ENCODE assay signal across 1 cellular context in the genomic region with DNA sequence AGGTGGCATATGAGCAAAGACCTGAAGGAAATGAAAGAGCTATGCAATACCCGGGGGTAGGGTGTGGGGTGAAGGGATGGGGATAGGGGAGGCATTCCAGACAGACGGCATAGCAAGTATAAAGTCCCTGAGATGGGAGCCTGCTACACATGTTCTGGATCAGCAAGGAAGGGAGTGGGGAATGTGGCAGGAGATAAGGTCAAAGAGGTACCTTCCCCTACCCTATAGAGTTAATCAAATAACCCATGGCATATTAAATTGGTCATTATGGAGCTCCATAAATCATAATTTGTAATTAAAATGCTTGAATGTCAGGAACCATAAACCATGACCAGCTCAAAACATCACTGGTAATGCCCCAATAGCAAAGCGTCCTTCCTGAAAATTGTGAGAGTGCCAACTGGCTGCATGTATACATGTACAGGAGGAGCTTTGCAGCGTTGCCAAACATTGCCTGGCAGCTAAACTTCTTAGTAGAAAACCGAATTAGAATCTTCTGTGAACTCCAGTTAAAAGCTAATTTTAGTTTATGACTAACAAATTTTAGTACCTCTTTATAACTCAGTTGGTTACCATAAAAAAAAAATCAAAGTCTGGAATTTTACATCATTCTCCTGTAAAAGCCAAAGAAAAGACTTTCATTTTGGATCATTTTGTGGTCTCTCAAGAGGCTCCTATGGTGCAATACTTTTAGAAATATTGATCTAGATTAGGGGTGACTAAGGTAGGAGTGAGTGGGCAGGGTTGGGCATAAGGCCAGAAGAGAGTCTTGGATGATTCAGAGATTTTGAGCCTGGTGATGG.
TF ChIP-seq lines count a peak whose summit lies in the region.

No MANE protein-coding gene starts in this region.

TF ChIP-seq in K562, 482 proteins besides CTCF, POLR2A, EP300 and RAD21:
- TF ChIP-seq, protein P1, sequence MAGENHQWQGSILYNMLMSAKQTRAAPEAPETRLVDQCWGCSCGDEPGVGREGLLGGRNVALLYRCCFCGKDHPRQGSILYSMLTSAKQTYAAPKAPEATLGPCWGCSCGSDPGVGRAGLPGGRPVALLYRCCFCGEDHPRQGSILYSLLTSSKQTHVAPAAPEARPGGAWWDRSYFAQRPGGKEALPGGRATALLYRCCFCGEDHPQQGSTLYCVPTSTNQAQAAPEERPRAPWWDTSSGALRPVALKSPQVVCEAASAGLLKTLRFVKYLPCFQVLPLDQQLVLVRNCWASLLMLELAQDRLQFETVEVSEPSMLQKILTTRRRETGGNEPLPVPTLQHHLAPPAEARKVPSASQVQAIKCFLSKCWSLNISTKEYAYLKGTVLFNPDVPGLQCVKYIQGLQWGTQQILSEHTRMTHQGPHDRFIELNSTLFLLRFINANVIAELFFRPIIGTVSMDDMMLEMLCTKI (IDR thresholded peaks at IDR 0.05; ENCODE audit: partially characterized antibody) = no peak
- TF ChIP-seq, protein P2, sequence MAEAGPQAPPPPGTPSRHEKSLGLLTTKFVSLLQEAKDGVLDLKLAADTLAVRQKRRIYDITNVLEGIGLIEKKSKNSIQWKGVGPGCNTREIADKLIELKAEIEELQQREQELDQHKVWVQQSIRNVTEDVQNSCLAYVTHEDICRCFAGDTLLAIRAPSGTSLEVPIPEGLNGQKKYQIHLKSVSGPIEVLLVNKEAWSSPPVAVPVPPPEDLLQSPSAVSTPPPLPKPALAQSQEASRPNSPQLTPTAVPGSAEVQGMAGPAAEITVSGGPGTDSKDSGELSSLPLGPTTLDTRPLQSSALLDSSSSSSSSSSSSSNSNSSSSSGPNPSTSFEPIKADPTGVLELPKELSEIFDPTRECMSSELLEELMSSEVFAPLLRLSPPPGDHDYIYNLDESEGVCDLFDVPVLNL (CRISPR knock-in tag; IDR thresholded peaks at IDR 0.05; ENCODE audit: low read depth) = no peak
- TF ChIP-seq JUND (IDR thresholded peaks at IDR 0.05; ENCODE audit: borderline replicate concordance, low read depth, low read length) (0 out of 2 replicates have a peak, but pooled peaks have one; percentile 26), JUND (tag; IDR thresholded peaks at IDR 0.05; ENCODE audit: borderline replicate concordance, low read depth, low read length) (no peak), ZNF212 (CRISPR knock-in tag; IDR thresholded peaks at IDR 0.05) (no peak), ZNF354B (CRISPR knock-in tag; IDR thresholded peaks at IDR 0.05) (no peak), FOS (IDR thresholded peaks at IDR 0.05; ENCODE audit: extremely low read depth, insufficient read length) (no peak), SMARCA4 (IDR thresholded peaks at IDR 0.05) (peak; percentile 42; the same call in 1 of the 2 replicates), SAFB (IDR thresholded peaks at IDR 0.05; ENCODE audit: borderline replicate concordance, low read depth, low read length) (no peak), DDX20 (tag; IDR thresholded peaks at IDR 0.05; ENCODE audit: low read depth) (no peak), NFE2 (IDR thresholded peaks at IDR 0.05; ENCODE audit: low read depth) (peak; percentile 31; the same call in 1 of the 2 replicates), ZNF263 (CRISPR knock-in tag; IDR thresholded peaks at IDR 0.05; ENCODE audit: borderline replicate concordance) (no peak), CCNT2 (IDR thresholded peaks at IDR 0.05; ENCODE audit: borderline replicate concordance, extremely low read depth, insufficient read length, low read depth, low read length) (peak; percentile 35), NFIC (IDR thresholded peaks at IDR 0.05) (peak; percentile 83), ETV5 (CRISPR knock-in tag; IDR thresholded peaks at IDR 0.05; ENCODE audit: low read depth) (no peak), GABPA (tag; conservative IDR thresholded peaks at IDR 0.05; ENCODE audit: low read depth) (no peak), CBFA2T3 (IDR thresholded peaks at IDR 0.05) (peak; percentile 29; the same call in 1 of the 2 replicates), MCM7 (IDR thresholded peaks at IDR 0.05) (no peak), SMARCE1 (IDR thresholded peaks at IDR 0.05) (0 out of 2 replicates have a peak, but pooled peaks have one; percentile 20), CEBPG (CRISPR knock-in tag; IDR thresholded peaks at IDR 0.05) (no peak), CEBPG (tag; conservative IDR thresholded peaks at IDR 0.05 in 1 of 2, IDR thresholded peaks at IDR 0.05 in 1 of 2) (peak; percentile 74 to 83), NFRKB (IDR thresholded peaks at IDR 0.05; ENCODE audit: low read depth) (no peak), CEBPB (tag; IDR thresholded peaks at IDR 0.05) (peak; percentile 64), EGR1 (conservative IDR thresholded peaks at IDR 0.05) (peak; percentile 69), E2F3 (CRISPR knock-in tag; IDR thresholded peaks at IDR 0.05) (no peak), FOSL1 (tag; conservative IDR thresholded peaks at IDR 0.05) (peak; percentile 92), ARID1B (IDR thresholded peaks at IDR 0.05) (peak; percentile 39; the same call in 1 of the 2 replicates), ZNF133 (CRISPR knock-in tag; IDR thresholded peaks at IDR 0.05) (no peak), ZNF174 (CRISPR knock-in tag; IDR thresholded peaks at IDR 0.05) (no peak), CC2D1A (IDR thresholded peaks at IDR 0.05) (no peak), SRSF1 (IDR thresholded peaks at IDR 0.05; ENCODE audit: low read depth, low read length) (no peak), ZNF12 (CRISPR knock-in tag; IDR thresholded peaks at IDR 0.05) (no peak), KDM1A (IDR thresholded peaks at IDR 0.05) (peak in 1 of 2 experiments; percentile 40; a peak in 1 of 4 replicates), RBBP5 (IDR thresholded peaks at IDR 0.05; ENCODE audit: borderline replicate concordance, insufficient read depth, low read length, poor library complexity, severe bottlenecking) (no peak), MECOM (CRISPR knock-in tag; IDR thresholded peaks at IDR 0.05) (no peak)
- TF ChIP-seq, protein P3, sequence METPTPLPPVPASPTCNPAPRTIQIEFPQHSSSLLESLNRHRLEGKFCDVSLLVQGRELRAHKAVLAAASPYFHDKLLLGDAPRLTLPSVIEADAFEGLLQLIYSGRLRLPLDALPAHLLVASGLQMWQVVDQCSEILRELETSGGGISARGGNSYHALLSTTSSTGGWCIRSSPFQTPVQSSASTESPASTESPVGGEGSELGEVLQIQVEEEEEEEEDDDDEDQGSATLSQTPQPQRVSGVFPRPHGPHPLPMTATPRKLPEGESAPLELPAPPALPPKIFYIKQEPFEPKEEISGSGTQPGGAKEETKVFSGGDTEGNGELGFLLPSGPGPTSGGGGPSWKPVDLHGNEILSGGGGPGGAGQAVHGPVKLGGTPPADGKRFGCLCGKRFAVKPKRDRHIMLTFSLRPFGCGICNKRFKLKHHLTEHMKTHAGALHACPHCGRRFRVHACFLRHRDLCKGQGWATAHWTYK (CRISPR knock-in tag; IDR thresholded peaks at IDR 0.05) = no peak
- TF ChIP-seq, protein P4, sequence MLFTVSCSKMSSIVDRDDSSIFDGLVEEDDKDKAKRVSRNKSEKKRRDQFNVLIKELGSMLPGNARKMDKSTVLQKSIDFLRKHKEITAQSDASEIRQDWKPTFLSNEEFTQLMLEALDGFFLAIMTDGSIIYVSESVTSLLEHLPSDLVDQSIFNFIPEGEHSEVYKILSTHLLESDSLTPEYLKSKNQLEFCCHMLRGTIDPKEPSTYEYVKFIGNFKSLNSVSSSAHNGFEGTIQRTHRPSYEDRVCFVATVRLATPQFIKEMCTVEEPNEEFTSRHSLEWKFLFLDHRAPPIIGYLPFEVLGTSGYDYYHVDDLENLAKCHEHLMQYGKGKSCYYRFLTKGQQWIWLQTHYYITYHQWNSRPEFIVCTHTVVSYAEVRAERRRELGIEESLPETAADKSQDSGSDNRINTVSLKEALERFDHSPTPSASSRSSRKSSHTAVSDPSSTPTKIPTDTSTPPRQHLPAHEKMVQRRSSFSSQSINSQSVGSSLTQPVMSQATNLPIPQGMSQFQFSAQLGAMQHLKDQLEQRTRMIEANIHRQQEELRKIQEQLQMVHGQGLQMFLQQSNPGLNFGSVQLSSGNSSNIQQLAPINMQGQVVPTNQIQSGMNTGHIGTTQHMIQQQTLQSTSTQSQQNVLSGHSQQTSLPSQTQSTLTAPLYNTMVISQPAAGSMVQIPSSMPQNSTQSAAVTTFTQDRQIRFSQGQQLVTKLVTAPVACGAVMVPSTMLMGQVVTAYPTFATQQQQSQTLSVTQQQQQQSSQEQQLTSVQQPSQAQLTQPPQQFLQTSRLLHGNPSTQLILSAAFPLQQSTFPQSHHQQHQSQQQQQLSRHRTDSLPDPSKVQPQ (CRISPR knock-in tag; IDR thresholded peaks at IDR 0.05; ENCODE audit: borderline replicate concordance) = no peak
- TF ChIP-seq, protein P5, sequence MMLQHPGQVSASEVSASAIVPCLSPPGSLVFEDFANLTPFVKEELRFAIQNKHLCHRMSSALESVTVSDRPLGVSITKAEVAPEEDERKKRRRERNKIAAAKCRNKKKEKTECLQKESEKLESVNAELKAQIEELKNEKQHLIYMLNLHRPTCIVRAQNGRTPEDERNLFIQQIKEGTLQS (IDR thresholded peaks at IDR 0.05) = peak; percentile 49
- TF ChIP-seq, protein P5 (CRISPR knock-in tag; conservative IDR thresholded peaks at IDR 0.05) = no peak
